15 cellular contexts compared by ENCODE assay signal in the genomic region with DNA sequence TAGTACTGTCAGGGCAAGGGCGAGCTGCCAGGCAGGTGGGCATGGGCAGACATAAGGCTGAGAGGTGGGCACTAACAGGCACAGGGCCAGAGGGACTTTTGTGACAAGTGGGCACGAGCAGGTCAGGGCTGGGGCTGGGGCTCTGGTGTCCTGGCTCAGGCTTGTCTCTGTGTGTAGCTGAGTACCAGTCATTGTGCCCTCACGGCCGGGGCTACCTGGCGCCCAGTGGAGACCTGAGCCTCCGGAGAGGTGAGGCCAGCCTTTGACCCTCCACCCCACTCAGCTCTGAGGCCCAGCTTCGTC.
"Had no signal": no experiment of that assay in that cellular context is flagged by ENCODE, and none has a peak within 500 bp of the region (broad histone marks: within the 10 kb centered on the region; RNA-seq: fewer than 3 reads in every experiment).

No MANE protein-coding gene starts in this region.

- DNase-seq: activated CD4-positive, alpha-beta memory T cell treated with anti-CD3 and anti-CD28 coated beads, Interleukin-2, amount 10 ng/mL, durations not matched to agents 7 days and 5 days; activated T-cell treated with anti-CD3 and anti-CD28 coated beads, Interleukin-2, amount 50 U/mL, for 48 hours; brain microvascular endothelial cell; immature natural killer cell; left cardiac atrium; lower lobe of right lung; naive thymus-derived CD4-positive, alpha-beta T cell; stimulated activated CD4-positive, alpha-beta T cell treated with anti-CD3 and anti-CD28 coated beads, Interleukin-2, amount 100 ng/mL, for 24 hours; stimulated activated naive CD4-positive, alpha-beta T cell; substantia nigra; transverse colon had no signal

- H3K27me3 ChIP-seq: brain microvascular endothelial cell, transverse colon had no signal

- H3K9me3 ChIP-seq: lower lobe of right lung, transverse colon had no signal

- H3K4me1 ChIP-seq: lower lobe of right lung, transverse colon had no signal

- H3K4me3 ChIP-seq: lower lobe of right lung, transverse colon had no signal

- H3K4me3 Mint-ChIP-seq: activated CD4-positive, alpha-beta memory T cell treated with anti-CD3 and anti-CD28 coated beads, Interleukin-2, amount 10 ng/mL, durations not matched to agents 7 days and 5 days; dendritic cell treated with granulocyte-macrophage colony-stimulating factor and Interleukin-4, amounts not matched to agents 40 ng/mL and 50 ng/mL, for 4 days; immature natural killer cell; naive thymus-derived CD4-positive, alpha-beta T cell; T-helper 2 cell treated with Interferon-gamma antibody and Interleukin-4, amounts not matched to agents 5 μg/mL and 100 μg/mL, for 36 hours had no signal

- H3K27ac Mint-ChIP-seq: activated CD4-positive, alpha-beta memory T cell treated with anti-CD3 and anti-CD28 coated beads, Interleukin-2, amount 10 ng/mL, durations not matched to agents 7 days and 5 days; dendritic cell treated with granulocyte-macrophage colony-stimulating factor and Interleukin-4, amounts not matched to agents 40 ng/mL and 50 ng/mL, for 4 days; immature natural killer cell; progenitor cell of endocrine pancreas; T-helper 2 cell treated with Interferon-gamma antibody and Interleukin-4, amounts not matched to agents 5 μg/mL and 100 μg/mL, for 36 hours had no signal

- ATAC-seq: activated CD4-positive, CD25-positive, alpha-beta regulatory T cell treated with anti-CD3 and anti-CD28 coated beads, Interleukin-2, amount 50 U/mL, for 24 hours; naive thymus-derived CD4-positive, alpha-beta T cell had no signal

- H3K27me3 Mint-ChIP-seq: activated CD4-positive, alpha-beta memory T cell treated with anti-CD3 and anti-CD28 coated beads, Interleukin-2, amount 10 ng/mL, durations not matched to agents 7 days and 5 days; dendritic cell treated with granulocyte-macrophage colony-stimulating factor and Interleukin-4, amounts not matched to agents 40 ng/mL and 50 ng/mL, for 4 days; naive thymus-derived CD4-positive, alpha-beta T cell had no signal

- H3K9me3 Mint-ChIP-seq: activated CD4-positive, alpha-beta memory T cell treated with anti-CD3 and anti-CD28 coated beads, Interleukin-2, amount 10 ng/mL, durations not matched to agents 7 days and 5 days; dendritic cell treated with granulocyte-macrophage colony-stimulating factor and Interleukin-4, amounts not matched to agents 40 ng/mL and 50 ng/mL, for 4 days; immature natural killer cell; naive thymus-derived CD4-positive, alpha-beta T cell; T-helper 2 cell treated with Interferon-gamma antibody and Interleukin-4, amounts not matched to agents 5 μg/mL and 100 μg/mL, for 36 hours had no signal

- H3K27ac ChIP-seq: brain microvascular endothelial cell, lower lobe of right lung, transverse colon had no signal
